In genomic region chr14:92495041-92495440, GRCh38 we compare ENCODE assay signal across 1 cellular context.
TF ChIP-seq lines count a peak whose summit lies in the region.

No MANE protein-coding gene starts in this region.

TF ChIP-seq in HepG2, 621 proteins besides CTCF, POLR2A, EP300 and RAD21 (continued from another document):
- no peak for TF ChIP-seq ZNF574 (CRISPR knock-in tag; IDR thresholded peaks at IDR 0.05)
